Comparison of ENCODE assay signal across 1 cellular context in genomic region chr7:142553216-142553615, GRCh38.
TF ChIP-seq lines count a peak whose summit lies in the region.

No MANE protein-coding gene starts in this region.

TF ChIP-seq in IMR-90, 13 proteins besides CTCF, POLR2A, EP300 and RAD21:
- no peak for TF ChIP-seq BHLHE40 (IDR thresholded peaks at IDR 0.05; ENCODE audit: low read depth, low read length)
- TF ChIP-seq NFE2L2 (IDR thresholded peaks at IDR 0.05; ENCODE audit: low read depth, low read length) = no peak
- no peak for TF ChIP-seq RCOR1 (IDR thresholded peaks at IDR 0.05; ENCODE audit: insufficient replicate concordance, low read length)
- no peak for TF ChIP-seq MAFK (IDR thresholded peaks at IDR 0.05; ENCODE audit: low read depth, low read length)
- TF ChIP-seq MAZ (IDR thresholded peaks at IDR 0.05; ENCODE audit: borderline replicate concordance, low read depth, low read length) = no peak
- TF ChIP-seq FOS (IDR thresholded peaks at IDR 0.05; ENCODE audit: low read depth, low read length) = no peak
- TF ChIP-seq USF2 (IDR thresholded peaks at IDR 0.05; ENCODE audit: low read depth, low read length) = no peak
- TF ChIP-seq ELK1 (IDR thresholded peaks at IDR 0.05; ENCODE audit: borderline replicate concordance, low read depth, low read length) = no peak
- no peak for TF ChIP-seq SMC3 (IDR thresholded peaks at IDR 0.05; ENCODE audit: low read depth, low read length)
- TF ChIP-seq CEBPB (IDR thresholded peaks at IDR 0.05; ENCODE audit: low read depth, low read length) = no peak
- TF ChIP-seq RFX5 (IDR thresholded peaks at IDR 0.05; ENCODE audit: low read depth, low read length) = no peak
- no peak for TF ChIP-seq CHD1 (IDR thresholded peaks at IDR 0.05; ENCODE audit: low read depth, low read length)
- no peak for TF ChIP-seq MXI1 (IDR thresholded peaks at IDR 0.05; ENCODE audit: borderline replicate concordance, low read depth, low read length)
